Comparison of ENCODE assay signal across 14 cellular contexts in genomic region chr20:19760371-19760721, GRCh38. TPM values are rescaled to one million over a fixed set of nuclear protein-coding genes. Genes with fewer than 3 reads are reported as not detected.
DNase-seq lines count a peak whose midpoint lies in the region; ATAC-seq and TF ChIP-seq lines count a peak whose summit lies in the region.
"Had no signal": no experiment of that assay in that cellular context is flagged by ENCODE, and none has a peak within 500 bp of the region (broad histone marks: within the 10 kb centered on the region; RNA-seq: fewer than 3 reads in every experiment).

No MANE protein-coding gene starts in this region.

- H3K4me1 Mint-ChIP-seq in mesothelial cell of epicardium = peaks cover 57% of the 10 kb centered on the region
- H3K4me1 Mint-ChIP-seq: activated CD8-positive, alpha-beta memory T cell treated with anti-CD3 and anti-CD28 coated beads, Interleukin-2, amount 10 ng/mL, durations not matched to agents 7 days and 5 days had no signal

- H3K27ac Mint-ChIP-seq in mesothelial cell of epicardium = peak overlapping the region; percentile 70
- H3K27ac Mint-ChIP-seq: activated B cell treated with CpG ODN at 0.5 μM for 24 hours; activated CD8-positive, alpha-beta memory T cell treated with anti-CD3 and anti-CD28 coated beads, Interleukin-2, amount 10 ng/mL, durations not matched to agents 7 days and 5 days; T-cell had no signal

- no peak for TF ChIP-seq POLR2A in thyroid gland (IDR thresholded peaks at IDR 0.05)

- no peak overlapping the region for H3K4me3 Mint-ChIP-seq in mesothelial cell of epicardium
- H3K4me3 Mint-ChIP-seq: activated B cell treated with CpG ODN at 0.5 μM for 24 hours; activated CD8-positive, alpha-beta memory T cell treated with anti-CD3 and anti-CD28 coated beads, Interleukin-2, amount 10 ng/mL, durations not matched to agents 7 days and 5 days; T-cell had no signal

- H4K20me1 ChIP-seq in PC-3 (ENCODE audit: low read length) = no peaks in the 10 kb centered on the region

- BruUV-seq in PC-3 (replicated peaks; lab: Mats Ljungman, UMichigan) = no TSS peak

- ATAC-seq in PC-3 (no peak), HG03378 (IDR thresholded peaks at IDR 0.05; ENCODE audit: unreplicated experiment) (no peak)
- ATAC-seq: activated CD8-positive, alpha-beta memory T cell treated with anti-CD3 and anti-CD28 coated beads, Interleukin-2, amount 10 ng/mL, durations not matched to agents 7 days and 5 days; T-cell had no signal

- H3K9me3 Mint-ChIP-seq in mesothelial cell of epicardium = no peaks in the 10 kb centered on the region
- H3K9me3 Mint-ChIP-seq: activated B cell treated with CpG ODN at 0.5 μM for 24 hours, T-cell had no signal

- H3K4me3 ChIP-seq in PC-3 (ENCODE audit: low read length) (no peak overlapping the region), dorsolateral prefrontal cortex (peak overlapping the region in 1 of 59 donors; percentile 79), thyroid gland (replicated peaks in 1 of 3) (no peak overlapping the region)

- CTCF ChIA-PET in PC-3 (lab: Charles Lee) = no interaction called here

- no peak for DNase-seq in PC-3
- DNase-seq in dorsolateral prefrontal cortex = no peak
- DNase-seq in mesothelial cell of epicardium (ENCODE audit: low spot score in 2 of 2, unreplicated experiment in 2 of 2) = no peak
- DNase-seq in thyroid gland = no peak
- no peak for DNase-seq in Kasumi-1 (lab: John Stamatoyannopoulos, UW)
- DNase-seq in NCI-H2196 treated with DMSO at 0.1 percent for 48 hours (lab: John Stamatoyannopoulos, UW; ENCODE audit: unreplicated experiment) = no peak
- DNase-seq: activated B cell treated with CpG ODN at 0.5 μM for 24 hours; activated CD8-positive, alpha-beta memory T cell treated with anti-CD3 and anti-CD28 coated beads, Interleukin-2, amount 10 ng/mL, durations not matched to agents 7 days and 5 days; activated naive CD4-positive, alpha-beta T cell; effector CD4-positive, alpha-beta T cell; H7; posterior cingulate gyrus; T-cell had no signal

- no peak overlapping the region for H3K9ac ChIP-seq in PC-3 (ENCODE audit: low read length)

- H3K9me2 ChIP-seq in PC-3 (replicated peaks; ENCODE audit: low read length) = no peaks in the 10 kb centered on the region

- peaks cover 32% of the 10 kb centered on the region for H3K4me1 ChIP-seq in PC-3 (ENCODE audit: insufficient read depth, low read length)
- peaks cover 27 to 47% of the 10 kb centered on the region in 2 donors for H3K4me1 ChIP-seq in thyroid gland

- H3K36me3 Mint-ChIP-seq in mesothelial cell of epicardium = peaks cover 9% of the 10 kb centered on the region
- H3K36me3 Mint-ChIP-seq: activated CD8-positive, alpha-beta memory T cell treated with anti-CD3 and anti-CD28 coated beads, Interleukin-2, amount 10 ng/mL, durations not matched to agents 7 days and 5 days; T-cell had no signal

- peak overlapping the region; percentile 87 for H3K27ac ChIP-seq in PC-3 (ENCODE audit: low read length)
- H3K27ac ChIP-seq in dorsolateral prefrontal cortex = peak overlapping the region in 33 of 59 donors; percentile 2 to 96 (median 89)
- H3K27ac ChIP-seq in thyroid gland = peak overlapping the region; percentile 53 to 97 (median 97)

- POLR2A ChIA-PET in PC-3 (lab: Charles Lee; ENCODE audit: unreplicated experiment) = no interaction called here

- H3K27me3 Mint-ChIP-seq in mesothelial cell of epicardium (ENCODE audit: low read depth) = no peaks in the 10 kb centered on the region

- H3K9me3 ChIP-seq in PC-3 (ENCODE audit: low read length) = no peaks in the 10 kb centered on the region
- H3K9me3 ChIP-seq in thyroid gland = no peaks in the 10 kb centered on the region

- intact Hi-C loops in PC-3 (cut with micrococcal nuclease) = no loop called here
- intact Hi-C loops in dorsolateral prefrontal cortex (cut with DNase I) = no loop called here
- intact Hi-C loops in thyroid gland (cut with DNase I) = no loop called here

- peaks cover 19% of the 10 kb centered on the region for H3K79me2 ChIP-seq in PC-3 (ENCODE audit: low read length)

- H3K36me3 ChIP-seq in PC-3 (ENCODE audit: low read depth, low read length) (no peaks in the 10 kb centered on the region), thyroid gland (no peaks in the 10 kb centered on the region)

- H2AFZ ChIP-seq in PC-3 (ENCODE audit: low read length) = no peak overlapping the region

- TF ChIP-seq CTCF in PC-3 (conservative IDR thresholded peaks at IDR 0.05; ENCODE audit: low read depth, low read length) (no peak), dorsolateral prefrontal cortex (IDR thresholded peaks at IDR 0.05 in 54 of 56, conservative IDR thresholded peaks at IDR 0.05 in 2 of 56; ENCODE audit: low read depth in 1 of 56, partially characterized antibody in 56 of 56) (no peak), mesothelial cell of epicardium (IDR thresholded peaks at IDR 0.05; ENCODE audit: unreplicated experiment) (no peak), thyroid gland (IDR thresholded peaks at IDR 0.05) (no peak)

- H3K4me2 ChIP-seq in PC-3 (ENCODE audit: low read length) = peak overlapping the region; percentile 95; the same call in 1 of the 2 replicates

- H3F3A ChIP-seq in PC-3 (ENCODE audit: low read length, unreplicated experiment) = no peaks in the 10 kb centered on the region

- no peaks in the 10 kb centered on the region for H3K27me3 ChIP-seq in PC-3 (ENCODE audit: low read length)
- H3K27me3 ChIP-seq in dorsolateral prefrontal cortex = peaks cover 0 to 6% (median 0%) of the 10 kb centered on the region in 45 donors
- no peaks in the 10 kb centered on the region for H3K27me3 ChIP-seq in thyroid gland

- WGBS in thyroid gland, 2 donors = 80 to 85% methylated on average over 3 of the region's 3 CpGs

RNA-seq across cellular contexts. Expression of gene RIN2, which starts 2.3 kb away (rescaled TPM):
- total RNA-seq in PC-3 (2014; rRNA removed) (64.3 and 69.8 TPM in 2 replicates), dorsolateral prefrontal cortex (10 to 100 TPM; 25.8 to 95.7 (median 45.8) TPM), mesothelial cell of epicardium (57.9 to 63.1 TPM (median 59.4 TPM) in 3 replicates), thyroid gland (10 to 100 TPM; 64.5 to 89.4 (median 77.5) TPM)
- total RNA-seq: activated CD8-positive, alpha-beta memory T cell treated with anti-CD3 and anti-CD28 coated beads, Interleukin-2, amount 10 ng/mL, durations not matched to agents 7 days and 5 days had no signal
